ENCODE assay signal across 10 cellular contexts in the genomic region with DNA sequence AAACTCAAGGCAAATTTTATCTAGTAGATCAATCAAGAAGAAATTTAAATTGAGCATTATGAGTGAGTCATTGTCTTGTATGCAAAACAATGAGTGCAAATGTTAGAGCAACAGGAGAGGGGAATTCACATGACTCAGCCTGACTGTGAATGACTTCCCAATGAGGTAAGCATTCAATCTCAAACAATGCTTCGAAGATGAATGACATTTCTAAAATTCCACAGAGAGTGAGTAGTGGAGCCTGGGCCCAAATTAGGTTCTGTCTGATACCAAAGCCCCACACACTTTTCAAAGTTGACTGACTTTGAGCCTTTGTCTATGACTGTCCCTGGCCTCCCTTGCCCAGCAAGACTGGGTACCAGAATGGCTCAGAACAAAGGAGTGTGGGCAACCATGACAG.
DNase-seq lines count a peak whose midpoint lies in the region; ATAC-seq and TF ChIP-seq lines count a peak whose summit lies in the region.
"Had no signal": no experiment of that assay in that cellular context is flagged by ENCODE, and none has a peak within 500 bp of the region (broad histone marks: within the 10 kb centered on the region; RNA-seq: fewer than 3 reads in every experiment).

No MANE protein-coding gene starts in this region.

- H3K27me3 ChIP-seq in psoas muscle (ENCODE audit: insufficient read depth in 3 of 3, low read length in 2 of 3): peaks cover 0 to 7% (median 0%) of the 10 kb centered on the region in 3 donors

- ATAC-seq in activated CD4-positive, CD25-positive, alpha-beta regulatory T cell treated with anti-CD3 and anti-CD28 coated beads, Interleukin-2, amount 50 U/mL, for 24 hours: peak; percentile 25 to 85
- ATAC-seq in esophagus mucosa: peak; percentile 48
- no peak for ATAC-seq in GM21576 (IDR thresholded peaks at IDR 0.05; ENCODE audit: unreplicated experiment)
- no peak for ATAC-seq in psoas muscle

- no peaks in the 10 kb centered on the region for H3K4me1 ChIP-seq in psoas muscle

- 18 to 31% (median 25%) methylated on average over 1 of the region's 1 CpG for WGBS in psoas muscle, 3 donors

- no peak overlapping the region for H3K27ac ChIP-seq in psoas muscle
- H3K27ac ChIP-seq: WERI-Rb-1 had no signal

- H3K9me3 ChIP-seq in psoas muscle: peaks cover 11% of the 10 kb centered on the region

- H3K4me3 ChIP-seq in psoas muscle: no peak overlapping the region

- H3K36me3 ChIP-seq in psoas muscle (ENCODE audit: insufficient read depth in 1 of 2, low read depth in 1 of 2): no peaks in the 10 kb centered on the region
- H3K36me3 ChIP-seq: WERI-Rb-1 had no signal

- no peak for DNase-seq in activated CD4-positive, CD25-positive, alpha-beta regulatory T cell treated with anti-CD3 and anti-CD28 coated beads, Interleukin-2, amount 50 U/mL, for 72 hours
- peak; percentile 100 for DNase-seq in renal cortical epithelial cell (ENCODE audit: low read depth)
- DNase-seq in psoas muscle: no peak
- no peak for DNase-seq in NCI-H2171 (lab: John Stamatoyannopoulos, UW)
- DNase-seq: NCI-H345, WERI-Rb-1 had no signal

- intact Hi-C loops in psoas muscle (cut with DNase I): no loop called here

- TF ChIP-seq CTCF in psoas muscle (IDR thresholded peaks at IDR 0.05): no peak

TF ChIP-seq in PFSK-1, 5 proteins besides CTCF, POLR2A, EP300 and RAD21:
- TF ChIP-seq POLR2AphosphoS5 (IDR thresholded peaks at IDR 0.05; ENCODE audit: low read depth, low read length) (no peak), FOXP2 (optimal IDR thresholded peaks at IDR 0.05; ENCODE audit: borderline replicate concordance, extremely low read depth, extremely low read length, insufficient read depth) (no peak), TAF1 (IDR thresholded peaks at IDR 0.05; ENCODE audit: borderline replicate concordance, insufficient read depth, low read length) (no peak), SIN3A (IDR thresholded peaks at IDR 0.05; ENCODE audit: borderline replicate concordance, insufficient read depth, low read length) (0 out of 2 replicates have a peak, but pooled peaks have one; percentile 27)
- TF ChIP-seq, protein P1, sequence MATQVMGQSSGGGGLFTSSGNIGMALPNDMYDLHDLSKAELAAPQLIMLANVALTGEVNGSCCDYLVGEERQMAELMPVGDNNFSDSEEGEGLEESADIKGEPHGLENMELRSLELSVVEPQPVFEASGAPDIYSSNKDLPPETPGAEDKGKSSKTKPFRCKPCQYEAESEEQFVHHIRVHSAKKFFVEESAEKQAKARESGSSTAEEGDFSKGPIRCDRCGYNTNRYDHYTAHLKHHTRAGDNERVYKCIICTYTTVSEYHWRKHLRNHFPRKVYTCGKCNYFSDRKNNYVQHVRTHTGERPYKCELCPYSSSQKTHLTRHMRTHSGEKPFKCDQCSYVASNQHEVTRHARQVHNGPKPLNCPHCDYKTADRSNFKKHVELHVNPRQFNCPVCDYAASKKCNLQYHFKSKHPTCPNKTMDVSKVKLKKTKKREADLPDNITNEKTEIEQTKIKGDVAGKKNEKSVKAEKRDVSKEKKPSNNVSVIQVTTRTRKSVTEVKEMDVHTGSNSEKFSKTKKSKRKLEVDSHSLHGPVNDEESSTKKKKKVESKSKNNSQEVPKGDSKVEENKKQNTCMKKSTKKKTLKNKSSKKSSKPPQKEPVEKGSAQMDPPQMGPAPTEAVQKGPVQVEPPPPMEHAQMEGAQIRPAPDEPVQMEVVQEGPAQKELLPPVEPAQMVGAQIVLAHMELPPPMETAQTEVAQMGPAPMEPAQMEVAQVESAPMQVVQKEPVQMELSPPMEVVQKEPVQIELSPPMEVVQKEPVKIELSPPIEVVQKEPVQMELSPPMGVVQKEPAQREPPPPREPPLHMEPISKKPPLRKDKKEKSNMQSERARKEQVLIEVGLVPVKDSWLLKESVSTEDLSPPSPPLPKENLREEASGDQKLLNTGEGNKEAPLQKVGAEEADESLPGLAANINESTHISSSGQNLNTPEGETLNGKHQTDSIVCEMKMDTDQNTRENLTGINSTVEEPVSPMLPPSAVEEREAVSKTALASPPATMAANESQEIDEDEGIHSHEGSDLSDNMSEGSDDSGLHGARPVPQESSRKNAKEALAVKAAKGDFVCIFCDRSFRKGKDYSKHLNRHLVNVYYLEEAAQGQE (IDR thresholded peaks at IDR 0.05; ENCODE audit: insufficient read depth in 1 of 2, low read depth in 2 of 2, low read length in 2 of 2): peak; percentile 21 to 42; a peak in 2 of 4 replicates

Comparison
In these comparisons a context has a peak if more than half of its experiments do, and no peak if none do; other contexts are left out.
1. ATAC-seq: peak in activated CD4-positive, CD25-positive, alpha-beta regulatory T cell treated with anti-CD3 and anti-CD28 coated beads, Interleukin-2, amount 50 U/mL, for 24 hours (2 of 2) and esophagus mucosa (single experiment); none in GM21576 (single experiment) and psoas muscle (0 of 4).